Comparison of ENCODE assay signal across 12 cellular contexts in genomic region chr17:63780928-63781327, GRCh38. TPM values are rescaled to one million over a fixed set of nuclear protein-coding genes. Genes with fewer than 3 reads are reported as not detected.
DNase-seq lines count a peak whose midpoint lies in the region; ATAC-seq and TF ChIP-seq lines count a peak whose summit lies in the region.
"Had no signal": no experiment of that assay in that cellular context is flagged by ENCODE, and none has a peak within 500 bp of the region (broad histone marks: within the 10 kb centered on the region; RNA-seq: fewer than 3 reads in every experiment).

No MANE protein-coding gene starts in this region.

- TF ChIP-seq CTCF in PC-9 (conservative IDR thresholded peaks at IDR 0.05) (no peak), coronary artery (IDR thresholded peaks at IDR 0.05) (no peak)

- H3K9me3 ChIP-seq in PC-9 (ENCODE audit: insufficient read depth, low read depth) (no peaks in the 10 kb centered on the region), skeletal muscle satellite cell (replicated peaks; ENCODE audit: low read length) (no peaks in the 10 kb centered on the region)
- H3K9me3 ChIP-seq: heart left ventricle had no signal

- H3K9me2 ChIP-seq in PC-9 (ENCODE audit: insufficient read depth) = no peaks in the 10 kb centered on the region

- H3K4me3 ChIP-seq in PC-9 (peak overlapping the region; percentile 3; the same call in 1 of the 2 replicates), skeletal muscle satellite cell (ENCODE audit: low read length) (no peak overlapping the region), coronary artery (no peak overlapping the region)
- H3K4me3 ChIP-seq: heart left ventricle had no signal

- no peak overlapping the region for H3K4me3 Mint-ChIP-seq in activated CD8-positive, alpha-beta memory T cell treated with anti-CD3 and anti-CD28 coated beads, Interleukin-2, amount 10 ng/mL, durations not matched to agents 7 days and 5 days
- no peak overlapping the region for H3K4me3 Mint-ChIP-seq in effector memory CD8-positive, alpha-beta T cell

- no peak overlapping the region for H2AFZ ChIP-seq in PC-9

- DNase-seq in activated CD8-positive, alpha-beta memory T cell treated with anti-CD3 and anti-CD28 coated beads, Interleukin-2, amount 10 ng/mL, durations not matched to agents 7 days and 5 days = no peak
- no peak for DNase-seq in activated CD8-positive, alpha-beta memory T cell treated with anti-CD3 and anti-CD28 coated beads, Interleukin-2, amount 50 U/mL, for 48 hours
- DNase-seq in PC-9 = no peak
- DNase-seq in effector memory CD8-positive, alpha-beta T cell = no peak
- no peak for DNase-seq in SW 1271 (lab: John Stamatoyannopoulos, UW)
- no peak for DNase-seq in coronary artery (ENCODE audit: low spot score)
- DNase-seq in KBM-7 = no peak
- DNase-seq: heart left ventricle, kidney, NCI-H187, small intestine had no signal

- CTCF ChIA-PET in activated CD8-positive, alpha-beta memory T cell treated with anti-CD3 and anti-CD28 coated beads, Interleukin-2, amount 10 ng/mL, durations not matched to agents 7 days and 5 days (lab: Charles Lee) = interaction anchor here (1.1 kb wide), 1 partner anchor 68 kb away, joined by 3 read pairs; no protein-coding TSS in a partner anchor
- CTCF ChIA-PET in PC-9 (lab: Charles Lee) = no interaction called here

- peaks cover 89% of the 10 kb centered on the region for H4K20me1 ChIP-seq in PC-9 (ENCODE audit: insufficient read depth)

- H3K9ac ChIP-seq in skeletal muscle satellite cell (ENCODE audit: low read depth, low read length) = no peak overlapping the region

- in situ Hi-C loops in KBM-7 (cut with MboI; ENCODE audit: low pct_unique_long_range_greater_than_20kb, low sequenced_read_pairs) = no loop called here

- no peaks in the 10 kb centered on the region for H3K9me3 Mint-ChIP-seq in activated CD8-positive, alpha-beta memory T cell treated with anti-CD3 and anti-CD28 coated beads, Interleukin-2, amount 10 ng/mL, durations not matched to agents 7 days and 5 days (ENCODE audit: low read depth)
- H3K9me3 Mint-ChIP-seq in effector memory CD8-positive, alpha-beta T cell = no peaks in the 10 kb centered on the region

- no TSS peak for BruUV-seq in PC-9 (replicated peaks; lab: Mats Ljungman, UMichigan)

- H3K4me1 ChIP-seq in PC-9 (replicated peaks; ENCODE audit: insufficient read depth) (peaks cover 79% of the 10 kb centered on the region), skeletal muscle satellite cell (ENCODE audit: control insufficient read depth, insufficient read depth, low read length) (peaks cover 38% of the 10 kb centered on the region)

- peaks cover 37% of the 10 kb centered on the region for H3K36me3 ChIP-seq in PC-9 (ENCODE audit: low read depth)
- peaks cover 26% of the 10 kb centered on the region for H3K36me3 ChIP-seq in skeletal muscle satellite cell (ENCODE audit: insufficient read depth, low read length)

- peak overlapping the region; percentile 34 for H3K27ac Mint-ChIP-seq in activated CD8-positive, alpha-beta memory T cell treated with anti-CD3 and anti-CD28 coated beads, Interleukin-2, amount 10 ng/mL, durations not matched to agents 7 days and 5 days
- H3K27ac Mint-ChIP-seq in effector memory CD8-positive, alpha-beta T cell = peak overlapping the region; percentile 0 to 63

- H3K4me2 ChIP-seq in PC-9 (peak overlapping the region; percentile 59), skeletal muscle satellite cell (ENCODE audit: low read length) (peak overlapping the region; percentile 61)

- H3K27me3 ChIP-seq in PC-9 (ENCODE audit: insufficient read depth, low read depth) (no peaks in the 10 kb centered on the region), skeletal muscle satellite cell (ENCODE audit: control insufficient read depth, insufficient read depth, low read length) (no peaks in the 10 kb centered on the region)
- H3K27me3 ChIP-seq: heart left ventricle had no signal

- H3F3A ChIP-seq in PC-9 (ENCODE audit: insufficient read depth, low read depth) = peaks cover 62% of the 10 kb centered on the region

- H3K27ac ChIP-seq in PC-9 = peak overlapping the region; percentile 61
- H3K27ac ChIP-seq in coronary artery = no peak overlapping the region
- H3K27ac ChIP-seq: heart left ventricle had no signal

- H3K27me3 Mint-ChIP-seq in activated CD8-positive, alpha-beta memory T cell treated with anti-CD3 and anti-CD28 coated beads, Interleukin-2, amount 10 ng/mL, durations not matched to agents 7 days and 5 days = no peaks in the 10 kb centered on the region
- no peaks in the 10 kb centered on the region for H3K27me3 Mint-ChIP-seq in effector memory CD8-positive, alpha-beta T cell

- intact Hi-C loops in PC-9 (cut with micrococcal nuclease; ENCODE audit: unreplicated experiment) = no loop called here

- POLR2A ChIA-PET in PC-9 (lab: Charles Lee; ENCODE audit: unreplicated experiment) = no interaction called here

- H3K4me1 Mint-ChIP-seq in activated CD8-positive, alpha-beta memory T cell treated with anti-CD3 and anti-CD28 coated beads, Interleukin-2, amount 10 ng/mL, durations not matched to agents 7 days and 5 days = peaks cover 66% of the 10 kb centered on the region
- peaks cover 29 to 76% of the 10 kb centered on the region in 2 donors for H3K4me1 Mint-ChIP-seq in effector memory CD8-positive, alpha-beta T cell (ENCODE audit: low read depth in 2 of 2)

- ATAC-seq in activated CD8-positive, alpha-beta memory T cell treated with anti-CD3 and anti-CD28 coated beads, Interleukin-2, amount 10 ng/mL, durations not matched to agents 7 days and 5 days = no peak
- no peak for ATAC-seq in effector memory CD8-positive, alpha-beta T cell (replicated peaks)
- ATAC-seq: heart left ventricle had no signal

- H3K36me3 Mint-ChIP-seq in activated CD8-positive, alpha-beta memory T cell treated with anti-CD3 and anti-CD28 coated beads, Interleukin-2, amount 10 ng/mL, durations not matched to agents 7 days and 5 days = peaks cover 35% of the 10 kb centered on the region
- peaks cover 15% of the 10 kb centered on the region for H3K36me3 Mint-ChIP-seq in effector memory CD8-positive, alpha-beta T cell (ENCODE audit: insufficient read depth)

- H3K79me2 ChIP-seq in PC-9 (ENCODE audit: low read depth) = peaks cover 100% of the 10 kb centered on the region

RNA-seq across cellular contexts. Expression of gene DDX42, which starts 7.0 kb away (rescaled TPM):
- total RNA-seq in activated CD8-positive, alpha-beta memory T cell treated with anti-CD3 and anti-CD28 coated beads, Interleukin-2, amount 10 ng/mL, durations not matched to agents 7 days and 5 days = 100 to 1,000 TPM; 121 to 123 TPM
- 107 and 130 TPM in 2 replicates for total RNA-seq in PC-9 (2021)
- total RNA-seq in skeletal muscle satellite cell (2012; rRNA removed) = 39.3 and 52.7 TPM in 2 replicates

RNA-seq across cellular contexts. Expression of gene CCDC47, which starts 7.5 kb away (rescaled TPM):
- total RNA-seq in activated CD8-positive, alpha-beta memory T cell treated with anti-CD3 and anti-CD28 coated beads, Interleukin-2, amount 10 ng/mL, durations not matched to agents 7 days and 5 days = 10 to 100 TPM; 55.7 to 71.1 TPM
- 64.0 and 89.3 TPM in 2 replicates for total RNA-seq in PC-9 (2021)
- total RNA-seq in skeletal muscle satellite cell (2012; rRNA removed) = 71.4 and 75.0 TPM in 2 replicates

RNA-seq across cellular contexts. Expression of gene STRADA, which starts 39.3 kb away (rescaled TPM):
- total RNA-seq in activated CD8-positive, alpha-beta memory T cell treated with anti-CD3 and anti-CD28 coated beads, Interleukin-2, amount 10 ng/mL, durations not matched to agents 7 days and 5 days = 10 to 100 TPM; 59.9 to 76.8 TPM
- 28.8 and 30.6 TPM in 2 replicates for total RNA-seq in PC-9 (2021)
- total RNA-seq in skeletal muscle satellite cell (2012; rRNA removed) = 17.3 and 18.3 TPM in 2 replicates

RNA-seq across cellular contexts. Expression of gene PSMC5, which starts 46.3 kb away (rescaled TPM):
- 100 to 1,000 TPM; 157 to 195 TPM for total RNA-seq in activated CD8-positive, alpha-beta memory T cell treated with anti-CD3 and anti-CD28 coated beads, Interleukin-2, amount 10 ng/mL, durations not matched to agents 7 days and 5 days
- total RNA-seq in PC-9 (2021) = 128 and 150 TPM in 2 replicates
- 50.9 and 51.2 TPM in 2 replicates for total RNA-seq in skeletal muscle satellite cell (2012; rRNA removed)

RNA-seq across cellular contexts. Expression of gene FTSJ3, which starts 46.5 kb away (rescaled TPM):
- total RNA-seq in activated CD8-positive, alpha-beta memory T cell treated with anti-CD3 and anti-CD28 coated beads, Interleukin-2, amount 10 ng/mL, durations not matched to agents 7 days and 5 days = 10 to 100 TPM; 58.9 to 71.7 TPM
- total RNA-seq in PC-9 (2021) = 36.9 and 44.0 TPM in 2 replicates
- total RNA-seq in skeletal muscle satellite cell (2012; rRNA removed) = 57.7 and 64.6 TPM in 2 replicates
